Comparison of ENCODE assay signal across 8 cellular contexts in the genomic region with DNA sequence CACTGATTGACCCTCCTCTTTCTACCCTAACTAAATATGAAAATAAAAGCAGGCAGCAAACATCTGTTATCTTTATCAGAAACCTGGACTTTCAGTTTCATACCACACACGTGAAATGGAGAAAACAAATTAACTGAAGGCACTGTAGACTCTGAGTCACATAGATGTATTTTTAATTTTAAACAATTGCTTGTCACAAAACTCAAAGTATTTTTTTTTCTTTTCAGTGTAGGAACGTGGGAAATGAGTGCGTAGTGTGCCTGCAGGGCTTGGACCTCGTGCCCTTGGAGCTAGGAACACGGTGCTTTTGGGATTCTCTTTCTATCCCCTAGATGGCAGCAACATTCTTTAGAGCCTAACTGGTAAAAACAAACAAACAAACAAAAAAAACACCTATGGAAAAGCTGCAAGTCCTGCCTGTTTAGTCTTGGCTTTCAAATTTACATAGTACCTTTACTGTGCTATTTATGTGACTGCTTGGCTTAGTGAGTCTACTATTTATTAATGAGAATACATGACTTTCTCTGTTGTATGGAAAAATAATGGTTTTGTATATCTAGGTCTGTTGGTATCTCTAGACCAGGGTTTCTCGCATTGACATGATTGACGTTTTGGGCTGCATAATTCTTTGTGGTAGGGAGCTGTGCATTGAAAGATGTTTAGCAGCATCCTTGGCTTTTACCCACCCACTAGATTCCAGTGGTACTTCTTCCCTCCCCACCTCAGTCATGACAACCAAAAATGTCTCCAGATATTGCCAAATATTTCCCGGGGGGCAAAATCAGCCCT. TPM values are rescaled to one million over a fixed set of nuclear protein-coding genes. Genes with fewer than 3 reads are reported as not detected.
DNase-seq lines count a peak whose midpoint lies in the region; ATAC-seq and TF ChIP-seq lines count a peak whose summit lies in the region.

No MANE protein-coding gene starts in this region.

- ATAC-seq in GM18907 (IDR thresholded peaks at IDR 0.05; ENCODE audit: unreplicated experiment) (peak; percentile 91), HG03039 (IDR thresholded peaks at IDR 0.05; ENCODE audit: unreplicated experiment) (peak; percentile 77)
- peak; percentile 64 for ATAC-seq in stimulated activated naive CD8-positive, alpha-beta T cell treated with anti-CD3 and anti-CD28 coated beads, Interleukin-15, amount 100 ng/mL, for 72 hours

- peak overlapping the region in 4 of 5 experiments; percentile 39 to 76 (median 66) for H3K27ac Mint-ChIP-seq in brain
- H3K27ac Mint-ChIP-seq in stimulated activated naive CD8-positive, alpha-beta T cell treated with anti-CD3 and anti-CD28 coated beads, Interleukin-15, amount 100 ng/mL, for 72 hours, result peak overlapping the region in 1 of 2 donors; percentile 72

- H3K9me3 Mint-ChIP-seq in brain, result peaks cover 0 to 6% (median 0%) of the 10 kb centered on the region in 5 experiments
- no peaks in the 10 kb centered on the region for H3K9me3 Mint-ChIP-seq in stimulated activated naive CD8-positive, alpha-beta T cell treated with anti-CD3 and anti-CD28 coated beads, Interleukin-15, amount 100 ng/mL, for 72 hours

- peak; percentile 7 for DNase-seq in DMS153 treated with DMSO at 0.1 percent for 48 hours (lab: John Stamatoyannopoulos, UW; ENCODE audit: unreplicated experiment)
- DNase-seq in DMS153 (lab: John Stamatoyannopoulos, UW), result no peak
- DNase-seq in NCI-H748 treated with DMSO at 0.1 percent for 48 hours (lab: John Stamatoyannopoulos, UW), result peak; percentile 46
- peak; percentile 86 for DNase-seq in inferior parietal cortex (ENCODE audit: extremely low spot score)
- peak in 1 of 2 donors; percentile 16 for DNase-seq in stimulated activated naive CD8-positive, alpha-beta T cell treated with anti-CD3 and anti-CD28 coated beads, Interleukin-15, amount 100 ng/mL, for 72 hours

- TF ChIP-seq CTCF in brain (conservative IDR thresholded peaks at IDR 0.05), result peak; percentile 79 to 89

- peak overlapping the region in 1 of 5 experiments; percentile 31 for H3K4me3 Mint-ChIP-seq in brain
- peak overlapping the region; percentile 48 to 76 for H3K4me3 Mint-ChIP-seq in stimulated activated naive CD8-positive, alpha-beta T cell treated with anti-CD3 and anti-CD28 coated beads, Interleukin-15, amount 100 ng/mL, for 72 hours

- peaks cover 74% of the 10 kb centered on the region for H3K4me1 Mint-ChIP-seq in brain
- H3K4me1 Mint-ChIP-seq in stimulated activated naive CD8-positive, alpha-beta T cell treated with anti-CD3 and anti-CD28 coated beads, Interleukin-15, amount 100 ng/mL, for 72 hours, result peaks cover 29% of the 10 kb centered on the region

- no peaks in the 10 kb centered on the region for H3K36me3 Mint-ChIP-seq in brain

- no peaks in the 10 kb centered on the region for H3K27me3 Mint-ChIP-seq in brain
- peaks cover 8% of the 10 kb centered on the region for H3K27me3 Mint-ChIP-seq in stimulated activated naive CD8-positive, alpha-beta T cell treated with anti-CD3 and anti-CD28 coated beads, Interleukin-15, amount 100 ng/mL, for 72 hours

RNA-seq across cellular contexts. Expression of a gene that starts 16.8 kb away (rescaled TPM):
- not detected for polyA plus RNA-seq in brain (ENCODE audit: insufficient read depth, low read depth, low replicate concordance)
